36 cellular contexts compared by ENCODE assay signal in genomic region chr3:8538223-8538622, GRCh38.
"Had no signal": no experiment of that assay in that cellular context is flagged by ENCODE, and none has a peak within 500 bp of the region (broad histone marks: within the 10 kb centered on the region; RNA-seq: fewer than 3 reads in every experiment).

No MANE protein-coding gene starts in this region.

- H3K9me3 ChIP-seq: breast epithelium, esophagus squamous epithelium, gastrocnemius medialis, left ventricle myocardium inferior, upper lobe of left lung, vagina had no signal

- H3K27ac ChIP-seq: breast epithelium, epithelial cell of prostate, esophagus squamous epithelium, hepatocyte, vagina, WERI-Rb-1 had no signal

- H3K9me3 Mint-ChIP-seq: activated naive CD4-positive, alpha-beta T cell treated with anti-CD3 and anti-CD28 coated beads for 36 hours; activated naive CD8-positive, alpha-beta T cell treated with anti-CD3 and anti-CD28 coated beads, Interleukin-2, amount 10 ng/mL, durations not matched to agents 7 days and 5 days; activated T-helper 1 cell treated with anti-CD3 and anti-CD28 coated beads, Interleukin-12 subunit alpha, Interleukin-12 subunit beta, Interleukin-2, Interleukin-4 antibody, amounts not matched to agents 30 ng/mL and 10 ng/mL and 1 ng/mL, durations not matched to agents 14 hours and 24 hours and 36 hours; mesothelial cell of epicardium; stimulated activated effector memory CD8-positive, alpha-beta T cell treated with anti-CD3 and anti-CD28 coated beads, Interleukin-12 subunit alpha, Interleukin-12 subunit beta, amount 100 ng/mL, for 72 hours; stimulated activated naive CD8-positive, alpha-beta T cell treated with anti-CD3 and anti-CD28 coated beads, Interleukin-15, Interleukin-2, amounts not matched to agents 100 ng/mL and 50 ng/mL, for 24 hours had no signal

- FAIRE-seq: endometrium had no signal

- H3K36me3 ChIP-seq: breast epithelium had no signal

- H3K27ac Mint-ChIP-seq: activated naive CD4-positive, alpha-beta T cell treated with anti-CD3 and anti-CD28 coated beads for 36 hours; activated naive CD8-positive, alpha-beta T cell treated with anti-CD3 and anti-CD28 coated beads, Interleukin-2, amount 10 ng/mL, durations not matched to agents 7 days and 5 days; activated T-helper 1 cell treated with anti-CD3 and anti-CD28 coated beads, Interleukin-12 subunit alpha, Interleukin-12 subunit beta, Interleukin-2, Interleukin-4 antibody, amounts not matched to agents 30 ng/mL and 10 ng/mL and 1 ng/mL, durations not matched to agents 14 hours and 24 hours and 36 hours; stimulated activated effector memory CD8-positive, alpha-beta T cell treated with anti-CD3 and anti-CD28 coated beads, Interleukin-12 subunit alpha, Interleukin-12 subunit beta, amount 100 ng/mL, for 72 hours; stimulated activated naive CD8-positive, alpha-beta T cell treated with anti-CD3 and anti-CD28 coated beads, Interleukin-15, Interleukin-2, amounts not matched to agents 100 ng/mL and 50 ng/mL, for 24 hours; T-helper 17 cell had no signal

- H3K4me1 Mint-ChIP-seq: activated naive CD8-positive, alpha-beta T cell treated with anti-CD3 and anti-CD28 coated beads, Interleukin-2, amount 10 ng/mL, durations not matched to agents 7 days and 5 days; naive B cell; stimulated activated effector memory CD8-positive, alpha-beta T cell treated with anti-CD3 and anti-CD28 coated beads, Interleukin-12 subunit alpha, Interleukin-12 subunit beta, amount 100 ng/mL, for 72 hours; T-helper 17 cell had no signal

- H3K4me2 ChIP-seq: hepatocyte had no signal

- H3K4me3 Mint-ChIP-seq: activated naive CD4-positive, alpha-beta T cell treated with anti-CD3 and anti-CD28 coated beads for 36 hours; activated naive CD8-positive, alpha-beta T cell treated with anti-CD3 and anti-CD28 coated beads, Interleukin-2, amount 10 ng/mL, durations not matched to agents 7 days and 5 days; activated T-helper 1 cell treated with anti-CD3 and anti-CD28 coated beads, Interleukin-12 subunit alpha, Interleukin-12 subunit beta, Interleukin-2, Interleukin-4 antibody, amounts not matched to agents 30 ng/mL and 10 ng/mL and 1 ng/mL, durations not matched to agents 14 hours and 24 hours and 36 hours; mesothelial cell of epicardium; naive B cell; stimulated activated effector memory CD8-positive, alpha-beta T cell treated with anti-CD3 and anti-CD28 coated beads, Interleukin-12 subunit alpha, Interleukin-12 subunit beta, amount 100 ng/mL, for 72 hours; stimulated activated naive CD8-positive, alpha-beta T cell treated with anti-CD3 and anti-CD28 coated beads, Interleukin-15, Interleukin-2, amounts not matched to agents 100 ng/mL and 50 ng/mL, for 24 hours; T-helper 17 cell had no signal

- H3K4me1 ChIP-seq: breast epithelium had no signal

- H3K36me3 Mint-ChIP-seq: activated naive CD8-positive, alpha-beta T cell treated with anti-CD3 and anti-CD28 coated beads, Interleukin-2, amount 10 ng/mL, durations not matched to agents 7 days and 5 days; naive B cell had no signal

- H3K27me3 ChIP-seq: breast epithelium, esophagus squamous epithelium, gastrocnemius medialis, hepatocyte, upper lobe of left lung, vagina had no signal

- H3K79me2 ChIP-seq: hepatocyte had no signal

- H2AFZ ChIP-seq: hepatocyte had no signal

- H3K4me3 ChIP-seq: breast epithelium, esophagus squamous epithelium, gastrocnemius medialis, hepatocyte, left ventricle myocardium inferior, skin epidermis, upper lobe of left lung, vagina had no signal

- ATAC-seq: activated CD4-positive, CD25-positive, alpha-beta regulatory T cell treated with anti-CD3 and anti-CD28 coated beads, Interleukin-2, amount 50 U/mL, for 24 hours; gastrocnemius medialis; sciatic nerve; stimulated activated effector memory CD8-positive, alpha-beta T cell treated with anti-CD3 and anti-CD28 coated beads, Interleukin-12 subunit alpha, Interleukin-12 subunit beta, amount 100 ng/mL, for 72 hours; T-helper 17 cell had no signal

- DNase-seq: activated CD4-positive, alpha-beta T cell treated with anti-CD3 and anti-CD28 coated beads for 48 hours; activated CD4-positive, alpha-beta T cell treated with anti-CD3 and anti-CD28 coated beads, Interleukin-2, amount 50 U/mL, for 48 hours; activated CD8-positive, alpha-beta memory T cell treated with anti-CD3 and anti-CD28 coated beads for 24 hours; activated CD8-positive, alpha-beta memory T cell treated with anti-CD3 and anti-CD28 coated beads, Interleukin-2, amount 50 U/mL, for 4 hours; activated effector memory CD4-positive, alpha-beta T cell treated with anti-CD3 and anti-CD28 coated beads, Interleukin-2, amount 50 U/mL, for 16 hours; activated naive CD4-positive, alpha-beta T cell treated with anti-CD3 and anti-CD28 coated beads for 36 hours; activated naive CD8-positive, alpha-beta T cell treated with anti-CD3 and anti-CD28 coated beads, Interleukin-2, amount 10 ng/mL, durations not matched to agents 7 days and 5 days; activated T-cell treated with anti-CD3 and anti-CD28 coated beads, Interleukin-2, amount 50 U/mL, for 1 hour; amniotic stem cell; central memory CD4-positive, alpha-beta T cell; dermis blood vessel endothelial cell; effector CD4-positive, alpha-beta T cell; esophagus squamous epithelium; gastrocnemius medialis; islet precursor cell; left ventricle myocardium inferior; mammary epithelial cell; naive B cell; stimulated activated CD4-positive, alpha-beta T cell treated with anti-CD3 and anti-CD28 coated beads, Interleukin-4, amount 100 ng/mL, for 24 hours; SW 1271; T-helper 17 cell; T1000; upper lobe of left lung; WERI-Rb-1 had no signal
